Comparison of ENCODE assay signal across 30 cellular contexts in the genomic region with DNA sequence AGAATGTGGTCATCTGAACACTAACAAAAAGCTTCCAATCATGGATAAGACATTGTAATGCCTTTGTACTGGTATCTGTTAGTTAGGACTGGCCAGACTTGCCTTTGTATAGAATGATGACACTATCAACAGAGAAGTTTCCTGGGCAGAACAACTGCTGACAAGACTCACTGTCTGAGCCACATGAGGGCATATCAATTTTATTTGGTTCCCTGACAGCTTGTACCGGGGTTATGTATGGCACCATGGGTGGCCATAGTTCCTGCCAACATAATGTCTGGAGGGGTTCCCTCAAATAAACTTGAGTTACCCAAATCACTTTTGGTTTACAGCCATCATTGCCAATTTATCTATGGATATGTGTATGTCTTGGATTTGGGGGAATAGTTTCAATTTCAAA.
"Had no signal": no experiment of that assay in that cellular context is flagged by ENCODE, and none has a peak within 500 bp of the region (broad histone marks: within the 10 kb centered on the region; RNA-seq: fewer than 3 reads in every experiment).

No MANE protein-coding gene starts in this region.

- H3K9me3 ChIP-seq: ovary, psoas muscle, right lobe of liver, sigmoid colon, spleen, suprapubic skin, testis, tibial artery, transverse colon, upper lobe of right lung, uterus had no signal

- H3K79me2 ChIP-seq: parathyroid adenoma had no signal

- H3K4me3 ChIP-seq: neural progenitor cell, ovary, psoas muscle, right lobe of liver, sigmoid colon, skin epidermis, smooth muscle cell, spleen, suprapubic skin, testis, tibial artery, transverse colon, upper lobe of right lung, uterus had no signal

- H3K4me1 ChIP-seq: parathyroid adenoma, psoas muscle, right lobe of liver, sigmoid colon, testis, tibial artery, upper lobe of right lung, uterus had no signal

- H3K4me2 ChIP-seq: neural progenitor cell, smooth muscle cell had no signal

- DNase-seq: naive thymus-derived CD4-positive, alpha-beta T cell; natural killer cell; nucleus accumbens; ovary; posterior cingulate gyrus; psoas muscle; right cardiac atrium; right lobe of liver; sigmoid colon; spleen; stimulated activated CD4-positive, alpha-beta T cell treated with anti-CD3 and anti-CD28 coated beads, Interleukin-12 subunit alpha, Interleukin-12 subunit beta, amount 100 ng/mL, for 4 hours; stimulated activated CD4-positive, alpha-beta T cell treated with anti-CD3 and anti-CD28 coated beads, Interleukin-1b, Interleukin-23, amount 100 ng/mL, for 48 hours; stimulated activated CD4-positive, alpha-beta T cell treated with anti-CD3 and anti-CD28 coated beads, Interleukin-4, amount 100 ng/mL, for 1 hour; stimulated activated CD4-positive, alpha-beta T cell treated with anti-CD3 and anti-CD28 coated beads, Interleukin-4, amount 100 ng/mL, for 4 hours; stimulated activated CD8-positive, alpha-beta memory T cell treated with anti-CD3 and anti-CD28 coated beads, Interleukin-4, amount 100 ng/mL, for 48 hours; stimulated activated naive CD4-positive, alpha-beta T cell; stimulated activated naive CD8-positive, alpha-beta T cell treated with anti-CD3 and anti-CD28 coated beads, Interleukin-15, amount 100 ng/mL, for 72 hours; stimulated activated naive CD8-positive, alpha-beta T cell treated with anti-CD3 and anti-CD28 coated beads, Interleukin-15, Interleukin-2, amounts not matched to agents 100 U/mL and 50 U/mL, for 24 hours; substantia nigra; testis; tibial artery; transverse colon; upper lobe of right lung; uterus had no signal

- H2AFZ ChIP-seq: neural progenitor cell, parathyroid adenoma had no signal

- H3K9ac ChIP-seq: neural progenitor cell, parathyroid adenoma had no signal

- H3K36me3 ChIP-seq: neural progenitor cell, ovary, right lobe of liver, sigmoid colon, transverse colon, upper lobe of right lung, uterus had no signal

- ATAC-seq: naive thymus-derived CD4-positive, alpha-beta T cell; natural killer cell; psoas muscle; right cardiac atrium; right lobe of liver; stimulated activated memory B cell treated with anti-CD40 and anti-IgM and Interleukin-4, amounts not matched to agents 10 μg/mL and 1 μg/mL and 100 μg/mL, for 72 hours; stimulated activated naive CD8-positive, alpha-beta T cell treated with anti-CD3 and anti-CD28 coated beads, Interleukin-15, amount 100 ng/mL, for 72 hours; stimulated activated naive CD8-positive, alpha-beta T cell treated with anti-CD3 and anti-CD28 coated beads, Interleukin-15, Interleukin-2, amounts not matched to agents 100 U/mL and 50 U/mL, for 24 hours; upper lobe of right lung had no signal

- H3K27ac ChIP-seq: neural progenitor cell, ovary, parathyroid adenoma, psoas muscle, right lobe of liver, sigmoid colon, skin epidermis, spleen, suprapubic skin, testis, tibial artery, transverse colon, upper lobe of right lung, uterus had no signal

- H3K27me3 ChIP-seq: neural progenitor cell, ovary, right lobe of liver, sigmoid colon, spleen, suprapubic skin, testis, tibial artery, transverse colon, upper lobe of right lung, uterus had no signal
